25 cellular contexts compared by ENCODE assay signal in genomic region chr12:121328620-121329019, GRCh38. TPM values are rescaled to one million over a fixed set of nuclear protein-coding genes. Genes with fewer than 3 reads are reported as not detected.
A peak's percentile ranks its signal among the peaks of the same experiment; 100 is the strongest.
DNase-seq lines count a peak whose midpoint lies in the region; ATAC-seq, FAIRE-seq and TF ChIP-seq lines count a peak whose summit lies in the region.
"Had no signal": no experiment of that assay in that cellular context is flagged by ENCODE, and none has a peak within 500 bp of the region (broad histone marks: within the 10 kb centered on the region; RNA-seq: fewer than 3 reads in every experiment).

No MANE protein-coding gene starts in this region.

- H3K4me2 ChIP-seq in K562 (ENCODE audit: insufficient read depth, low read length): no peak overlapping the region
- H3K4me2 ChIP-seq: A549, BLaER1 had no signal

- POLR2A ChIA-PET in activated CD4-positive, alpha-beta T cell treated with anti-CD3 and anti-CD28 coated beads, Interleukin-2, amount 10 ng/mL, durations not matched to agents 7 days and 5 days (lab: Charles Lee): no interaction called here
- POLR2A ChIA-PET in K562 (lab: Yijun Ruan, JAX): interaction anchor here (0.5 to 1.7 kb wide), 7 partner anchors 8 to 140 kb away, joined by 3 to 7 read pairs (median 3); partner anchors contain the start of gene RNF34

- H3K4me3 Mint-ChIP-seq in activated CD4-positive, alpha-beta T cell treated with anti-CD3 and anti-CD28 coated beads, Interleukin-2, amount 10 ng/mL, durations not matched to agents 7 days and 5 days: no peak overlapping the region
- H3K4me3 Mint-ChIP-seq in activated T-helper 17 cell treated with anti-CD3 and anti-CD28 coated beads, Interleukin-2, amount 50 U/mL, for 72 hours: no peak overlapping the region
- H3K4me3 Mint-ChIP-seq in natural killer cell treated with Interleukin-12 subunit alpha and Interleukin-12 subunit beta and Interleukin-15 and Interleukin-18, amount 100 ng/mL, for 72 hours: no peak overlapping the region
- H3K4me3 Mint-ChIP-seq: CD14-positive monocyte; CD4-positive, alpha-beta memory T cell; CD4-positive, CD25-positive, alpha-beta regulatory T cell; CD8-positive, alpha-beta memory T cell had no signal

- H3K27me3 ChIP-seq in K562 (ENCODE audit: control insufficient read depth in 2 of 2, insufficient read depth in 2 of 2, low read length in 2 of 2): no peaks in the 10 kb centered on the region
- H3K27me3 ChIP-seq: BE2C, BLaER1 had no signal

- no peak for TF ChIP-seq POLR2A in K562 (conservative IDR thresholded peaks at IDR 0.05)

- no TSS peak for BruUV-seq in K562 (replicated peaks; lab: Mats Ljungman, UMichigan)

- no peak overlapping the region for H3K27ac ChIP-seq in K562 (ENCODE audit: extremely low read depth, low read depth, low read length)
- H3K27ac ChIP-seq: 22Rv1, A549, BLaER1 had no signal

- H3K36me3 Mint-ChIP-seq in activated CD4-positive, alpha-beta T cell treated with anti-CD3 and anti-CD28 coated beads, Interleukin-2, amount 10 ng/mL, durations not matched to agents 7 days and 5 days (ENCODE audit: low read depth): peaks cover 63% of the 10 kb centered on the region
- H3K36me3 Mint-ChIP-seq in activated T-helper 17 cell treated with anti-CD3 and anti-CD28 coated beads, Interleukin-2, amount 50 U/mL, for 72 hours (ENCODE audit: low read depth): peaks cover 98% of the 10 kb centered on the region
- H3K36me3 Mint-ChIP-seq in natural killer cell treated with Interleukin-12 subunit alpha and Interleukin-12 subunit beta and Interleukin-15 and Interleukin-18, amount 100 ng/mL, for 72 hours: peaks cover 36% of the 10 kb centered on the region

- no peaks in the 10 kb centered on the region for H3K4me1 Mint-ChIP-seq in activated CD4-positive, alpha-beta T cell treated with anti-CD3 and anti-CD28 coated beads, Interleukin-2, amount 10 ng/mL, durations not matched to agents 7 days and 5 days
- H3K4me1 Mint-ChIP-seq in activated T-helper 17 cell treated with anti-CD3 and anti-CD28 coated beads, Interleukin-2, amount 50 U/mL, for 72 hours: no peaks in the 10 kb centered on the region
- H3K4me1 Mint-ChIP-seq in natural killer cell treated with Interleukin-12 subunit alpha and Interleukin-12 subunit beta and Interleukin-15 and Interleukin-18, amount 100 ng/mL, for 72 hours (ENCODE audit: low read depth in 2 of 2): peaks cover 0 to 5% of the 10 kb centered on the region in 2 donors
- H3K4me1 Mint-ChIP-seq: CD8-positive, alpha-beta memory T cell had no signal

- peaks cover 96% of the 10 kb centered on the region for H3K36me3 ChIP-seq in K562 (ENCODE audit: control insufficient read depth, insufficient read depth, low read length)

- no peak for TF ChIP-seq CTCF in K562 (IDR thresholded peaks at IDR 0.05 in 2 of 3, conservative IDR thresholded peaks at IDR 0.05 in 1 of 3; ENCODE audit: insufficient read depth in 2 of 3, low read depth in 1 of 3, low read length in 3 of 3)

- CTCF ChIA-PET in activated CD4-positive, alpha-beta T cell treated with anti-CD3 and anti-CD28 coated beads, Interleukin-2, amount 10 ng/mL, durations not matched to agents 7 days and 5 days (lab: Charles Lee): interaction anchor here (0.8 to 0.9 kb wide), 4 partner anchors 8 to 232 kb away, joined by 3 to 5 read pairs (median 3); no protein-coding TSS in a partner anchor
- CTCF ChIA-PET in K562 (lab: Yijun Ruan, JAX; ENCODE audit: low intra/inter-chr PET ratio): no interaction called here

- H2AFZ ChIP-seq in K562 (ENCODE audit: low read depth, low read length): no peak overlapping the region

- 88% methylated on average over 4 of the region's 4 CpGs for WGBS in K562 (ENCODE audit: insufficient coverage, low coverage, missing lambda C conversion rate)

- H4K20me1 ChIP-seq in K562 (replicated peaks; ENCODE audit: control insufficient read depth, insufficient read depth, low read length): no peaks in the 10 kb centered on the region

- no peak overlapping the region for H3K4me3 ChIP-seq in K562
- H3K4me3 ChIP-seq: A549, BLaER1 had no signal

- no peaks in the 10 kb centered on the region for H3K9me1 ChIP-seq in K562 (ENCODE audit: control insufficient read depth, insufficient read depth, low read length)

- no peaks in the 10 kb centered on the region for H3K9me3 Mint-ChIP-seq in activated CD4-positive, alpha-beta T cell treated with anti-CD3 and anti-CD28 coated beads, Interleukin-2, amount 10 ng/mL, durations not matched to agents 7 days and 5 days
- H3K9me3 Mint-ChIP-seq in activated T-helper 17 cell treated with anti-CD3 and anti-CD28 coated beads, Interleukin-2, amount 50 U/mL, for 72 hours: no peaks in the 10 kb centered on the region
- H3K9me3 Mint-ChIP-seq in natural killer cell treated with Interleukin-12 subunit alpha and Interleukin-12 subunit beta and Interleukin-15 and Interleukin-18, amount 100 ng/mL, for 72 hours: no peaks in the 10 kb centered on the region
- H3K9me3 Mint-ChIP-seq: CD14-positive monocyte; CD4-positive, alpha-beta memory T cell; CD8-positive, alpha-beta memory T cell had no signal

- DNase-seq in activated CD4-positive, alpha-beta T cell treated with anti-CD3 and anti-CD28 coated beads, Interleukin-2, amount 10 ng/mL, durations not matched to agents 7 days and 5 days: no peak
- no peak for DNase-seq in activated CD4-positive, alpha-beta T cell treated with anti-CD3 and anti-CD28 coated beads, Interleukin-2, amount 50 U/mL, for 1 hour
- DNase-seq in K562 (ENCODE audit: extremely low read depth in 1 of 4, low spot score in 3 of 4) (no peak), Ammon's horn (ENCODE audit: low spot score) (no peak)
- no peak for DNase-seq in natural killer cell treated with Interleukin-12 subunit alpha and Interleukin-12 subunit beta and Interleukin-15 and Interleukin-18, amount 100 ng/mL, for 72 hours (ENCODE audit: low spot score)
- DNase-seq: AML-193; BE2C; C1 segment of cervical spinal cord; CD4-positive, alpha-beta memory T cell; CD4-positive, CD25-positive, alpha-beta regulatory T cell; CD8-positive, alpha-beta memory T cell; COR-L47; DMS 273 treated with DMSO at 0.1 percent for 48 hours; DMS153; DMS53; DMS79; DND-41; EL; GDM1 had no signal

- in situ Hi-C loops in K562 (cut with MboI): no loop called here

- no peaks in the 10 kb centered on the region for H3K79me2 ChIP-seq in K562 (ENCODE audit: control insufficient read depth, insufficient read depth, low read length)

- peaks cover 0 to 3% of the 10 kb centered on the region in 2 experiments; a peak in 1 of 5 replicates for H3K4me1 ChIP-seq in K562 (replicated peaks in 1 of 2; ENCODE audit: control insufficient read depth in 2 of 2, insufficient read depth in 2 of 2, low read length in 2 of 2)
- H3K4me1 ChIP-seq: BLaER1 had no signal

- no peaks in the 10 kb centered on the region for H3K27me3 Mint-ChIP-seq in activated CD4-positive, alpha-beta T cell treated with anti-CD3 and anti-CD28 coated beads, Interleukin-2, amount 10 ng/mL, durations not matched to agents 7 days and 5 days
- H3K27me3 Mint-ChIP-seq in activated T-helper 17 cell treated with anti-CD3 and anti-CD28 coated beads, Interleukin-2, amount 50 U/mL, for 72 hours: no peaks in the 10 kb centered on the region
- no peaks in the 10 kb centered on the region for H3K27me3 Mint-ChIP-seq in natural killer cell treated with Interleukin-12 subunit alpha and Interleukin-12 subunit beta and Interleukin-15 and Interleukin-18, amount 100 ng/mL, for 72 hours
- H3K27me3 Mint-ChIP-seq: CD4-positive, alpha-beta memory T cell; CD4-positive, CD25-positive, alpha-beta regulatory T cell; CD8-positive, alpha-beta memory T cell had no signal

- TF ChIP-seq EP300 in K562 (IDR thresholded peaks at IDR 0.05; ENCODE audit: low read length): no peak

- intact Hi-C loops in K562 (cut with micrococcal nuclease): no loop called here

- ATAC-seq in activated T-helper 17 cell treated with anti-CD3 and anti-CD28 coated beads, Interleukin-2, amount 50 U/mL, for 72 hours (replicated peaks): no peak
- ATAC-seq in K562: no peak
- ATAC-seq in natural killer cell treated with Interleukin-12 subunit alpha and Interleukin-12 subunit beta and Interleukin-15 and Interleukin-18, amount 100 ng/mL, for 72 hours: no peak
- ATAC-seq: A549 had no signal

- no peak for TF ChIP-seq RAD21 in K562 (CRISPR knock-in tag; conservative IDR thresholded peaks at IDR 0.05 in 1 of 2, IDR thresholded peaks at IDR 0.05 in 1 of 2)

- H3K27ac Mint-ChIP-seq in activated CD4-positive, alpha-beta T cell treated with anti-CD3 and anti-CD28 coated beads, Interleukin-2, amount 10 ng/mL, durations not matched to agents 7 days and 5 days: peak overlapping the region; percentile 14
- peak overlapping the region; percentile 21 for H3K27ac Mint-ChIP-seq in activated T-helper 17 cell treated with anti-CD3 and anti-CD28 coated beads, Interleukin-2, amount 50 U/mL, for 72 hours
- no peak overlapping the region for H3K27ac Mint-ChIP-seq in natural killer cell treated with Interleukin-12 subunit alpha and Interleukin-12 subunit beta and Interleukin-15 and Interleukin-18, amount 100 ng/mL, for 72 hours
- H3K27ac Mint-ChIP-seq: CD4-positive, CD25-positive, alpha-beta regulatory T cell had no signal

- no peak overlapping the region for H3K9ac ChIP-seq in K562 (ENCODE audit: insufficient read depth in 1 of 2, low read depth in 2 of 2, low read length in 2 of 2)
- H3K9ac ChIP-seq: BLaER1 had no signal

- no peaks in the 10 kb centered on the region for H3K9me3 ChIP-seq in K562 (replicated peaks; ENCODE audit: control insufficient read depth, insufficient read depth, low read depth, low read length)
- H3K9me3 ChIP-seq: A549, BE2C, BLaER1 had no signal

- FAIRE-seq in K562 (lab: Jason Lieb, UNC): no peak
- FAIRE-seq: A549, GM12891 had no signal

RNA-seq across cellular contexts. Expression of gene ANAPC5, which starts 23.6 kb away (rescaled TPM):
- total RNA-seq in activated CD4-positive, alpha-beta T cell treated with anti-CD3 and anti-CD28 coated beads, Interleukin-2, amount 10 ng/mL, durations not matched to agents 7 days and 5 days: 100 to 1,000 TPM; 140 TPM
- total RNA-seq in activated T-helper 17 cell treated with anti-CD3 and anti-CD28 coated beads, Interleukin-2, amount 50 U/mL, for 72 hours: 100 to 1,000 TPM in 1 of 2 donors, 10 to 100 TPM in 1; 62.5 to 114 TPM
- total RNA-seq in K562 (2011; cell fraction: chromatin; rRNA removed; ENCODE audit: low replicate concordance): 698 and 990 TPM in 2 replicates
- total RNA-seq in K562 (2011; cell fraction: nucleolus; rRNA removed): 389 and 392 TPM in 2 replicates
- 547 and 619 TPM in 2 replicates for total RNA-seq in K562 (2011; cell fraction: nucleoplasm; rRNA removed)
- total RNA-seq in K562 (2014; rRNA removed) (176 and 194 TPM in 2 replicates), K562 (2014; rRNA removed; fragmentation: Illumina TruSeq; extraction: Trizol) (269 and 301 TPM in 2 replicates), K562 (2015; rRNA removed; fragmentation: Illumina TruSeq; extraction: Trizol) (190 and 197 TPM in 2 replicates), K562 (2021) (168 and 169 TPM in 2 replicates)
- polyA plus RNA-seq in K562 (2011; rRNA removed) (307 and 315 TPM in 2 replicates), K562 (2014; fragmentation: Illumina TruSeq; extraction: Trizol) (201 and 250 TPM in 2 replicates), K562 (2014; fragmentation: Nextera tagmentation; extraction: Ambion mirVana) (100 to 1,000 TPM; 136 to 181 TPM), K562 (2014; rRNA removed) (207 and 213 TPM in 2 replicates)
- 232 and 246 TPM in 2 replicates for polyA plus RNA-seq in K562 (2011; cell fraction: cytosol; rRNA removed)
- 472 and 632 TPM in 2 replicates for polyA plus RNA-seq in K562 (2011; cell fraction: nucleus; rRNA removed)
- polyA plus RNA-seq in K562 (2012): 114 and 144 TPM in 2 replicates
- polyA minus RNA-seq in K562 (2011; rRNA and poly(A)+ RNA removed): 307 and 339 TPM in 2 replicates
- polyA minus RNA-seq in K562 (2011; cell fraction: cytosol; rRNA and poly(A)+ RNA removed): 97.9 and 140 TPM in 2 replicates
- polyA minus RNA-seq in K562 (2011; cell fraction: nucleus; rRNA and poly(A)+ RNA removed): 212 and 378 TPM in 2 replicates
- 100 to 1,000 TPM; 130 to 229 TPM for total RNA-seq in natural killer cell treated with Interleukin-12 subunit alpha and Interleukin-12 subunit beta and Interleukin-15 and Interleukin-18, amount 100 ng/mL, for 72 hours

RNA-seq across cellular contexts. Expression of gene CAMKK2, which starts 32.1 kb away (rescaled TPM):
- 10 to 100 TPM; 31.2 to 32.4 TPM for total RNA-seq in activated CD4-positive, alpha-beta T cell treated with anti-CD3 and anti-CD28 coated beads, Interleukin-2, amount 10 ng/mL, durations not matched to agents 7 days and 5 days
- total RNA-seq in activated T-helper 17 cell treated with anti-CD3 and anti-CD28 coated beads, Interleukin-2, amount 50 U/mL, for 72 hours: 10 to 100 TPM; 16.9 to 30.1 TPM
- total RNA-seq in K562 (2011; cell fraction: chromatin; rRNA removed; ENCODE audit: low replicate concordance): 43.2 and 68.9 TPM in 2 replicates
- 40.5 and 41.3 TPM in 2 replicates for total RNA-seq in K562 (2011; cell fraction: nucleolus; rRNA removed)
- total RNA-seq in K562 (2011; cell fraction: nucleoplasm; rRNA removed): 39.2 and 39.8 TPM in 2 replicates
- total RNA-seq in K562 (2014; rRNA removed) (18.8 and 21.1 TPM in 2 replicates), K562 (2014; rRNA removed; fragmentation: Illumina TruSeq; extraction: Trizol) (12.6 and 12.7 TPM in 2 replicates), K562 (2015; rRNA removed; fragmentation: Illumina TruSeq; extraction: Trizol) (10.5 and 10.8 TPM in 2 replicates), K562 (2021) (30.8 and 32.0 TPM in 2 replicates)
- polyA plus RNA-seq in K562 (2011; rRNA removed) (18.2 and 20.5 TPM in 2 replicates), K562 (2014; fragmentation: Illumina TruSeq; extraction: Trizol) (22.0 and 22.3 TPM in 2 replicates), K562 (2014; fragmentation: Nextera tagmentation; extraction: Ambion mirVana) (1 to 10 TPM; 4.3 to 5.4 TPM), K562 (2014; rRNA removed) (20.1 and 21.1 TPM in 2 replicates)
- 19.2 and 26.4 TPM in 2 replicates for polyA plus RNA-seq in K562 (2011; cell fraction: cytosol; rRNA removed)
- 40.6 and 54.1 TPM in 2 replicates for polyA plus RNA-seq in K562 (2011; cell fraction: nucleus; rRNA removed)
- polyA plus RNA-seq in K562 (2012): 15.5 and 22.2 TPM in 2 replicates
- polyA minus RNA-seq in K562 (2011; rRNA and poly(A)+ RNA removed): 18.1 and 27.5 TPM in 2 replicates
- polyA minus RNA-seq in K562 (2011; cell fraction: cytosol; rRNA and poly(A)+ RNA removed): 18.8 and 19.5 TPM in 2 replicates
- 25.4 and 26.8 TPM in 2 replicates for polyA minus RNA-seq in K562 (2011; cell fraction: nucleus; rRNA and poly(A)+ RNA removed)
- 10 to 100 TPM; 24.7 to 48.4 TPM for total RNA-seq in natural killer cell treated with Interleukin-12 subunit alpha and Interleukin-12 subunit beta and Interleukin-15 and Interleukin-18, amount 100 ng/mL, for 72 hours

Comparison
In these comparisons a context has a peak if more than half of its experiments do, and no peak if none do; other contexts are left out.
1. H3K27ac Mint-ChIP-seq: peak in activated CD4-positive, alpha-beta T cell treated with anti-CD3 and anti-CD28 coated beads, Interleukin-2, amount 10 ng/mL, durations not matched to agents 7 days and 5 days (single experiment) and activated T-helper 17 cell treated with anti-CD3 and anti-CD28 coated beads, Interleukin-2, amount 50 U/mL, for 72 hours (single experiment); none in natural killer cell treated with Interleukin-12 subunit alpha and Interleukin-12 subunit beta and Interleukin-15 and Interleukin-18, amount 100 ng/mL, for 72 hours (0 of 2).